8 cellular contexts compared by ENCODE assay signal in the genomic region with DNA sequence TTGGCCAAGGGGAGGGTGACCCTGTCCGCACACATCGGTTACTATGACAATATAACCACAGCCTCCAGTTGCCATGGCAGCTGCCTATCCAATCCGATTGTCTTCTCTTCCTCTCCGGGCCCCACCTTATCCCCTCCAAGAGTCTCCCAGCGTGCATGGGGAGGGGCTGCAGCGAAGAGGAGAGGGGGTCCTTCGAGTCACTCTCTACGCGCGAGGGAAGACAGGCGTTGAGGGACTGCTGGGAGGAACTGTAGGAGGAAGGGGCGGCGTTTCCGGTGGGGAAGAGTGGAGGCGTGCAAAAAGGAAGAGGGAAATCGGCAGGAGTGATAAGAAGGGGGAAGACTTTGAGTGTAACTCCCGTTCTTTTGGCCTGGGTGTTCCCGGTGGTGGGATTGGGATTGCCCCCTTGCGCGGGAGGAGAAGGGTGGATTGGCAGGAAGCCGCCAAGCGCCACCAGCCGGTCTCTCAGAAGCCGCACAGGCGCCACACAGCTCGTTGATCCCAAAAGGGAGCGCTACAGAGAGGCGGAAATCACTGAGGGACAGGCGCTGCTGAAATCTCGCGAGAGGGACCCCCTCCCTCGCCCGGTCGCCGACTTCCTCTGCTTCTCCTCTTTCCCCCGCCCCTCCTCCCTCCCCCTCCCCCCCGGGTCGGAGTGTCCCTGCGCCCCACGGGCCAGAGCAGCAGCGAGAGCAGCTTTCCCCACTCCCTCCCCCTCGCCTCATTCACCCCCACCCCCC. TPM values are rescaled to one million over a fixed set of nuclear protein-coding genes. Genes with fewer than 3 reads are reported as not detected.
DNase-seq lines count a peak whose midpoint lies in the region; ATAC-seq and TF ChIP-seq lines count a peak whose summit lies in the region.

No MANE protein-coding gene starts in this region.

- peak; percentile 98 for DNase-seq in DMS114 treated with DMSO at 0.1 percent for 48 hours (lab: John Stamatoyannopoulos, UW; ENCODE audit: unreplicated experiment)
- peak; percentile 98 for DNase-seq in Jurkat, Clone E6-1 (ENCODE audit: low read depth, low spot score)
- peak; percentile 85 for DNase-seq in PC-3
- peak; percentile 97 for DNase-seq in activated T-cell treated with anti-CD3 and anti-CD28 coated beads, Interleukin-2, amount 50 U/mL, for 24 hours
- peak; percentile 96 for DNase-seq in erythroblast (lab: John Stamatoyannopoulos, UW)
- peak; percentile 96 to 99 for DNase-seq in stimulated activated CD8-positive, alpha-beta memory T cell treated with anti-CD3 and anti-CD28 coated beads, Interleukin-4, amount 100 ng/mL, for 4 hours (ENCODE audit: low read depth in 2 of 2, low spot score in 1 of 2)

- no peaks in the 10 kb centered on the region for H3F3A ChIP-seq in PC-3 (ENCODE audit: low read length, unreplicated experiment)

- H3K9ac ChIP-seq in PC-3 (ENCODE audit: low read length) = peak overlapping the region; percentile 99
- H3K9ac ChIP-seq in mucosa of rectum (ENCODE audit: low read depth in 1 of 2, low read length in 2 of 2) = peak overlapping the region; percentile 88 to 96

- POLR2A ChIA-PET in PC-3 (lab: Charles Lee; ENCODE audit: unreplicated experiment) = interaction anchor here (0.7 kb wide), 2 partner anchors 166 to 305 kb away, joined by 4 to 7 read pairs; no protein-coding TSS in a partner anchor

- H3K4me1 ChIP-seq in PC-3 (ENCODE audit: insufficient read depth, low read length) (peaks cover 43% of the 10 kb centered on the region), mucosa of rectum (ENCODE audit: control insufficient read depth in 2 of 2, insufficient read depth in 2 of 2, low read length in 2 of 2) (peaks cover 20 to 27% of the 10 kb centered on the region in 2 donors)

- H3K4me2 ChIP-seq in PC-3 (ENCODE audit: low read length) = peak overlapping the region; percentile 95

- BruUV-seq in PC-3 (replicated peaks; lab: Mats Ljungman, UMichigan) = no TSS peak

- peak; percentile 63 for TF ChIP-seq POLR2A in erythroblast (IDR thresholded peaks at IDR 0.05; ENCODE audit: low read length)

- intact Hi-C loops in PC-3 (cut with micrococcal nuclease) = loop anchor here (2.0 to 5.0 kb wide), 2 partner anchors 151 to 510 kb away; no protein-coding TSS in a partner anchor

- CTCF ChIA-PET in PC-3 (lab: Charles Lee) = no interaction called here

- peak; percentile 44 for ATAC-seq in GM21619 (IDR thresholded peaks at IDR 0.05; ENCODE audit: unreplicated experiment)
- ATAC-seq in PC-3 = peak; percentile 54

- peak overlapping the region; percentile 93 for H2AFZ ChIP-seq in PC-3 (ENCODE audit: low read length)

- peak overlapping the region; percentile 100 for H3K27ac Mint-ChIP-seq in activated T-cell treated with anti-CD3 and anti-CD28 coated beads, Interleukin-2, amount 50 U/mL, for 24 hours

- no peaks in the 10 kb centered on the region for H3K27me3 Mint-ChIP-seq in activated T-cell treated with anti-CD3 and anti-CD28 coated beads, Interleukin-2, amount 50 U/mL, for 24 hours

- H3K27me3 ChIP-seq in PC-3 (ENCODE audit: low read length) = no peaks in the 10 kb centered on the region
- H3K27me3 ChIP-seq in mucosa of rectum (ENCODE audit: control insufficient read depth in 2 of 2, insufficient read depth in 2 of 2, low read length in 2 of 2) = no peaks in the 10 kb centered on the region

- H3K27ac ChIP-seq in PC-3 (ENCODE audit: low read length) = peak overlapping the region; percentile 97
- H3K27ac ChIP-seq in mucosa of rectum (ENCODE audit: low read depth in 2 of 2, low read length in 2 of 2) = peak overlapping the region; percentile 97 to 98

- H3K4me3 Mint-ChIP-seq in activated T-cell treated with anti-CD3 and anti-CD28 coated beads, Interleukin-2, amount 50 U/mL, for 24 hours = peak overlapping the region; percentile 97

- peaks cover 46% of the 10 kb centered on the region for H3K79me2 ChIP-seq in PC-3 (ENCODE audit: low read length)

- no peak for TF ChIP-seq CTCF in PC-3 (conservative IDR thresholded peaks at IDR 0.05; ENCODE audit: low read depth, low read length)

- H3K36me3 Mint-ChIP-seq in activated T-cell treated with anti-CD3 and anti-CD28 coated beads, Interleukin-2, amount 50 U/mL, for 24 hours (ENCODE audit: low read depth) = peaks cover 28% of the 10 kb centered on the region

- no peaks in the 10 kb centered on the region for H3K9me3 ChIP-seq in PC-3 (ENCODE audit: low read length)
- no peaks in the 10 kb centered on the region for H3K9me3 ChIP-seq in mucosa of rectum (ENCODE audit: control insufficient read depth in 2 of 2, low read length in 2 of 2)

- H3K9me3 Mint-ChIP-seq in activated T-cell treated with anti-CD3 and anti-CD28 coated beads, Interleukin-2, amount 50 U/mL, for 24 hours = no peaks in the 10 kb centered on the region

- peak overlapping the region; percentile 81 for H3K4me3 ChIP-seq in Jurkat, Clone E6-1 (ENCODE audit: low read length)
- H3K4me3 ChIP-seq in PC-3 (ENCODE audit: low read length) (peak overlapping the region; percentile 97), mucosa of rectum (ENCODE audit: low read length in 2 of 2) (peak overlapping the region; percentile 92 to 98)

- H3K9me2 ChIP-seq in PC-3 (replicated peaks; ENCODE audit: low read length) = no peaks in the 10 kb centered on the region

- H3K4me1 Mint-ChIP-seq in activated T-cell treated with anti-CD3 and anti-CD28 coated beads, Interleukin-2, amount 50 U/mL, for 24 hours (ENCODE audit: low read depth) = peaks cover 46% of the 10 kb centered on the region

- H4K20me1 ChIP-seq in PC-3 (ENCODE audit: low read length) = peaks cover 22% of the 10 kb centered on the region

- H3K36me3 ChIP-seq in PC-3 (ENCODE audit: low read depth, low read length) (no peaks in the 10 kb centered on the region; the same call in 1 of the 2 replicates), mucosa of rectum (ENCODE audit: control insufficient read depth in 2 of 2, insufficient read depth in 2 of 2, low read length in 2 of 2) (no peaks in the 10 kb centered on the region)

RNA-seq across cellular contexts. Expression of gene SMG7, which starts 0.4 kb away (rescaled TPM):
- 46.3 TPM for polyA plus RNA-seq in Jurkat, Clone E6-1 (2012; ENCODE audit: insufficient read depth, insufficient read length)
- total RNA-seq in PC-3 (2014; rRNA removed) = 25.5 and 38.4 TPM in 2 replicates

RNA-seq across cellular contexts. Expression of gene NMNAT2, which starts 53.7 kb away (rescaled TPM):
- not detected for polyA plus RNA-seq in Jurkat, Clone E6-1 (2012; ENCODE audit: insufficient read depth, insufficient read length)
- total RNA-seq in PC-3 (2014; rRNA removed) = 6.0 and 6.6 TPM in 2 replicates

Comparison
In these comparisons a context has a peak if more than half of its experiments do, and no peak if none do; other contexts are left out.
1. Peak in every context shown above with its lines: DNase-seq, ATAC-seq, H3K4me3 ChIP-seq and H3K27ac ChIP-seq.